14 cellular contexts compared by ENCODE assay signal in the genomic region with DNA sequence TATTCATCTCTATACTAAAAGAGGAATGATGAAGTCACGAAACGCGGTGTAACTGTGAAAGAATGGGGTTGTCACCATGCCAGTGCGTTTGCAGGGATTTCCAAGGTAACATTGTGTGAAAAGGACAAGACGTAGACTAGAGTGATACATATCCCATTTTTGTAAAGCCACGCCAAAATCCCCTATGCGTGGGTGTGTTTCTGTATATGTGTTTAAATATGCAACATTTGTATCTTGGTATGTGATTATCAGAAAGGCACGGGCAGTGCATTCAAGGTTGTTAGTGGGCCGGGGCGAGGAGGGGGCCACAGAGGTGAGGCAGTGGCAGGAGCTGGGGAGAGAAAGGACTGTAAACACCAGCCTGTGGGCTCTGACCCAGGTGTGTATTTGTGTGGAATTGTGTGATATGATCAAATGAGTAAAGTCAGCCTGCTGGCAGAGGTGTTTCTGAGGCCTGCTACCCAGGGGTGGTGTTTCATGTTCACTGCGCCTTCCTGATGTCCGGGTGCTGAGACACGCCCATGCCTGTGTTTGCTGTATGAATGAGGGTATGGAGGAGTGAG.
DNase-seq lines count a peak whose midpoint lies in the region; ATAC-seq, FAIRE-seq and TF ChIP-seq lines count a peak whose summit lies in the region.
"Had no signal": no experiment of that assay in that cellular context is flagged by ENCODE, and none has a peak within 500 bp of the region (broad histone marks: within the 10 kb centered on the region; RNA-seq: fewer than 3 reads in every experiment).

No MANE protein-coding gene starts in this region.

- H3K36me3 ChIP-seq in GM12878 (ENCODE audit: control insufficient read depth in 2 of 2, insufficient read depth in 2 of 2, low read length in 1 of 2) (no peaks in the 10 kb centered on the region), SJCRH30 (no peaks in the 10 kb centered on the region)

- H3K4me3 ChIP-seq in GM12878 (0 out of 2 replicates have a peak overlapping the region, but pooled peaks have one; percentile 5), SJCRH30 (no peak overlapping the region)

- POLR2A ChIA-PET in GM12878 (lab: Charles Lee): interaction anchor here (1.0 to 1.1 kb wide), 2 partner anchors 11 to 37 kb away, joined by 3 read pairs; no protein-coding TSS in a partner anchor

- H3K27me3 ChIP-seq in GM12878 (replicated peaks in 1 of 2; ENCODE audit: control insufficient read depth in 2 of 2, insufficient read depth in 2 of 2, low read length in 1 of 2) (no peaks in the 10 kb centered on the region), SJCRH30 (no peaks in the 10 kb centered on the region)

- no peaks in the 10 kb centered on the region for H3K9me3 Mint-ChIP-seq in stimulated activated naive CD8-positive, alpha-beta T cell treated with anti-CD3 and anti-CD28 coated beads, Interleukin-15, amount 100 ng/mL, for 72 hours
- H3K9me3 Mint-ChIP-seq: effector memory CD8-positive, alpha-beta T cell had no signal

- H3K9ac ChIP-seq in GM12878 (ENCODE audit: control insufficient read depth, insufficient read depth, low read length): peak overlapping the region; percentile 62
- H3K9ac ChIP-seq: parathyroid adenoma had no signal

- in situ Hi-C loops in GM12878 (cut with MboI): no loop called here

- no peaks in the 10 kb centered on the region for H3K27me3 Mint-ChIP-seq in stimulated activated naive CD8-positive, alpha-beta T cell treated with anti-CD3 and anti-CD28 coated beads, Interleukin-15, amount 100 ng/mL, for 72 hours

- H3K27ac Mint-ChIP-seq in stimulated activated naive CD8-positive, alpha-beta T cell treated with anti-CD3 and anti-CD28 coated beads, Interleukin-15, amount 100 ng/mL, for 72 hours: peak overlapping the region; percentile 5 to 14

- SMC1A ChIA-PET in GM12878 (lab: Charles Lee; ENCODE audit: uncharacterized antibody, unreplicated experiment): interaction anchor here (0.8 to 3.2 kb wide), 5 partner anchors 12 to 175 kb away, joined by 3 to 65 read pairs (median 12); a partner anchor contains a TSS

- H3K27ac ChIP-seq in GM12878 (ENCODE audit: control insufficient read depth, insufficient read depth): peak overlapping the region; percentile 89
- no peak overlapping the region for H3K27ac ChIP-seq in SJCRH30
- H3K27ac ChIP-seq: parathyroid adenoma had no signal

- intact Hi-C loops in Right ventricle myocardium superior (cut with DNase I): no loop called here
- intact Hi-C loops in left cardiac atrium (cut with DNase I): no loop called here
- intact Hi-C loops in GM12878 (cut with micrococcal nuclease; ENCODE audit: unreplicated experiment): no loop called here

- no peak for TF ChIP-seq POLR2A in GM12878 (IDR thresholded peaks at IDR 0.05; ENCODE audit: low read depth, low read length)

- WGBS in GM12878 (ENCODE audit: insufficient coverage, insufficient replicate concordance, low lambda C conversion rate, missing lambda C conversion rate): 8% methylated on average over 12 of the region's 13 CpGs

- H3K4me1 Mint-ChIP-seq in stimulated activated naive CD8-positive, alpha-beta T cell treated with anti-CD3 and anti-CD28 coated beads, Interleukin-15, amount 100 ng/mL, for 72 hours: peaks cover 42% of the 10 kb centered on the region

- H3K79me2 ChIP-seq in GM12878 (ENCODE audit: control insufficient read depth, insufficient read depth, low read length): no peaks in the 10 kb centered on the region
- H3K79me2 ChIP-seq: parathyroid adenoma had no signal

- no TSS peak for BruUV-seq in GM12878 (replicated peaks; lab: Mats Ljungman, UMichigan)

- peak overlapping the region; percentile 56 for H2AFZ ChIP-seq in GM12878 (ENCODE audit: control insufficient read depth, low read depth, low read length)
- H2AFZ ChIP-seq: parathyroid adenoma had no signal

- H4K20me1 ChIP-seq in GM12878 (ENCODE audit: control insufficient read depth, insufficient read depth): no peaks in the 10 kb centered on the region

- peak; percentile 93 to 95; a peak in 3 of 4 replicates for TF ChIP-seq EP300 in GM12878 (IDR thresholded peaks at IDR 0.05; ENCODE audit: borderline replicate concordance in 1 of 2, control insufficient read depth in 1 of 2, low read depth in 2 of 2, low read length in 2 of 2)

- DNase-seq in Right ventricle myocardium superior: peak; percentile 19
- DNase-seq in left cardiac atrium: no peak
- DNase-seq in GM12878 (ENCODE audit: low read depth, low spot score): peak; percentile 80
- peak; percentile 25 to 75 for DNase-seq in stimulated activated naive CD8-positive, alpha-beta T cell treated with anti-CD3 and anti-CD28 coated beads, Interleukin-15, amount 100 ng/mL, for 72 hours
- no peak for DNase-seq in EL
- no peak for DNase-seq in SJCRH30
- DNase-seq: amniotic stem cell; effector memory CD8-positive, alpha-beta T cell; NCI-H2171 treated with DMSO at 0.1 percent for 48 hours; trophoblast cell had no signal

- RAD21 ChIA-PET in GM12878 (lab: Charles Lee; ENCODE audit: unreplicated experiment): interaction anchor here (0.8 to 3.1 kb wide), 5 partner anchors 11 to 138 kb away, joined by 3 to 16 read pairs (median 3); a partner anchor contains a TSS

- no peak for ATAC-seq in Right ventricle myocardium superior (ENCODE audit: poor library complexity)
- ATAC-seq in left cardiac atrium: no peak
- ATAC-seq in GM21723 (IDR thresholded peaks at IDR 0.05; ENCODE audit: unreplicated experiment): peak; percentile 35
- peak; percentile 52 for ATAC-seq in GM12878
- ATAC-seq in stimulated activated naive CD8-positive, alpha-beta T cell treated with anti-CD3 and anti-CD28 coated beads, Interleukin-15, amount 100 ng/mL, for 72 hours: peak; percentile 67
- ATAC-seq in SK-N-SH treated with all-trans-retinoic acid at 6 μM for 48 hours: no peak
- ATAC-seq: effector memory CD8-positive, alpha-beta T cell had no signal

- TF ChIP-seq CTCF in GM12878 (IDR thresholded peaks at IDR 0.05 in 2 of 3, conservative IDR thresholded peaks at IDR 0.05 in 1 of 3; ENCODE audit: control insufficient read depth in 2 of 3, extremely low read depth in 1 of 3, insufficient read depth in 1 of 3, low read depth in 3 of 3, low read length in 3 of 3): no peak

- H3K9me3 ChIP-seq in GM12878 (replicated peaks; ENCODE audit: control insufficient read depth, insufficient read depth, low read length) (no peaks in the 10 kb centered on the region), SJCRH30 (replicated peaks) (no peaks in the 10 kb centered on the region)

- H3K4me2 ChIP-seq in GM12878 (ENCODE audit: control insufficient read depth, insufficient read depth): peak overlapping the region; percentile 89

- CTCF ChIA-PET in GM12878 (lab: Yijun Ruan, JAX): interaction anchor here (0.9 to 2.8 kb wide), 3 partner anchors 13 to 214 kb away, joined by 3 to 37 read pairs (median 6); no protein-coding TSS in a partner anchor

- H3K4me1 ChIP-seq in GM12878 (ENCODE audit: control insufficient read depth, insufficient read depth, low read length) (peaks cover 46% of the 10 kb centered on the region), SJCRH30 (no peaks in the 10 kb centered on the region)
- H3K4me1 ChIP-seq: parathyroid adenoma had no signal

- no peak for TF ChIP-seq RAD21 in GM12878 (IDR thresholded peaks at IDR 0.05; ENCODE audit: insufficient read depth, low read depth, low read length)

- FAIRE-seq in GM12878 (lab: Jason Lieb, UNC): peak; percentile 18
- FAIRE-seq: G401.6 had no signal

- peak overlapping the region; percentile 36 to 53 for H3K4me3 Mint-ChIP-seq in stimulated activated naive CD8-positive, alpha-beta T cell treated with anti-CD3 and anti-CD28 coated beads, Interleukin-15, amount 100 ng/mL, for 72 hours

TF ChIP-seq in SK-N-SH treated with all-trans-retinoic acid at 6 μM for 48 hours, 23 proteins besides CTCF, POLR2A, EP300 and RAD21 (continues in another document):
- no peak for TF ChIP-seq ZNF8 (CRISPR knock-in tag; IDR thresholded peaks at IDR 0.05)
- TF ChIP-seq, protein P1, sequence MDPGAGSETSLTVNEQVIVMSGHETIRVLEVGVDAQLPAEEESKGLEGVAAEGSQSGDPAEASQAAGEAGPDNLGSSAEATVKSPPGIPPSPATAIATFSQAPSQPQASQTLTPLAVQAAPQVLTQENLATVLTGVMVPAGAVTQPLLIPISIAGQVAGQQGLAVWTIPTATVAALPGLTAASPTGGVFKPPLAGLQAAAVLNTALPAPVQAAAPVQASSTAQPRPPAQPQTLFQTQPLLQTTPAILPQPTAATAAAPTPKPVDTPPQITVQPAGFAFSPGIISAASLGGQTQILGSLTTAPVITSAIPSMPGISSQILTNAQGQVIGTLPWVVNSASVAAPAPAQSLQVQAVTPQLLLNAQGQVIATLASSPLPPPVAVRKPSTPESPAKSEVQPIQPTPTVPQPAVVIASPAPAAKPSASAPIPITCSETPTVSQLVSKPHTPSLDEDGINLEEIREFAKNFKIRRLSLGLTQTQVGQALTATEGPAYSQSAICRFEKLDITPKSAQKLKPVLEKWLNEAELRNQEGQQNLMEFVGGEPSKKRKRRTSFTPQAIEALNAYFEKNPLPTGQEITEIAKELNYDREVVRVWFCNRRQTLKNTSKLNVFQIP (CRISPR knock-in tag; IDR thresholded peaks at IDR 0.05; ENCODE audit: borderline replicate concordance, low read depth): no peak
- TF ChIP-seq, protein P2, sequence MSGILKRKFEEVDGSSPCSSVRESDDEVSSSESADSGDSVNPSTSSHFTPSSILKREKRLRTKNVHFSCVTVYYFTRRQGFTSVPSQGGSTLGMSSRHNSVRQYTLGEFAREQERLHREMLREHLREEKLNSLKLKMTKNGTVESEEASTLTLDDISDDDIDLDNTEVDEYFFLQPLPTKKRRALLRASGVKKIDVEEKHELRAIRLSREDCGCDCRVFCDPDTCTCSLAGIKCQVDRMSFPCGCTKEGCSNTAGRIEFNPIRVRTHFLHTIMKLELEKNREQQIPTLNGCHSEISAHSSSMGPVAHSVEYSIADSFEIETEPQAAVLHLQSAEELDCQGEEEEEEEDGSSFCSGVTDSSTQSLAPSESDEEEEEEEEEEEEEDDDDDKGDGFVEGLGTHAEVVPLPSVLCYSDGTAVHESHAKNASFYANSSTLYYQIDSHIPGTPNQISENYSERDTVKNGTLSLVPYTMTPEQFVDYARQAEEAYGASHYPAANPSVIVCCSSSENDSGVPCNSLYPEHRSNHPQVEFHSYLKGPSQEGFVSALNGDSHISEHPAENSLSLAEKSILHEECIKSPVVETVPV (CRISPR knock-in tag; IDR thresholded peaks at IDR 0.05): no peak
- TF ChIP-seq ZC3H10 (CRISPR knock-in tag; IDR thresholded peaks at IDR 0.05): no peak
- TF ChIP-seq ZNF70 (CRISPR knock-in tag; IDR thresholded peaks at IDR 0.05): no peak
- TF ChIP-seq TOX (CRISPR knock-in tag; IDR thresholded peaks at IDR 0.05; ENCODE audit: borderline replicate concordance): no peak
- TF ChIP-seq ZFP3 (CRISPR knock-in tag; IDR thresholded peaks at IDR 0.05): no peak
- TF ChIP-seq ARNTL (CRISPR knock-in tag; IDR thresholded peaks at IDR 0.05; ENCODE audit: borderline replicate concordance, low read depth): no peak
- no peak for TF ChIP-seq GLIS3 (CRISPR knock-in tag; IDR thresholded peaks at IDR 0.05)

Comparison
In these comparisons a context has a peak if more than half of its experiments do, and no peak if none do; other contexts are left out.
1. DNase-seq: peak in Right ventricle myocardium superior (single experiment), GM12878 (single experiment) and stimulated activated naive CD8-positive, alpha-beta T cell treated with anti-CD3 and anti-CD28 coated beads, Interleukin-15, amount 100 ng/mL, for 72 hours (2 of 2); none in left cardiac atrium (single experiment), EL (single experiment) and SJCRH30 (0 of 2).
2. ATAC-seq: peak in GM21723 (single experiment), GM12878 (single experiment) and stimulated activated naive CD8-positive, alpha-beta T cell treated with anti-CD3 and anti-CD28 coated beads, Interleukin-15, amount 100 ng/mL, for 72 hours (single experiment); none in Right ventricle myocardium superior (single experiment), left cardiac atrium (0 of 2) and SK-N-SH treated with all-trans-retinoic acid at 6 μM for 48 hours (single experiment).